1 cellular context compared by ENCODE assay signal in the genomic region with DNA sequence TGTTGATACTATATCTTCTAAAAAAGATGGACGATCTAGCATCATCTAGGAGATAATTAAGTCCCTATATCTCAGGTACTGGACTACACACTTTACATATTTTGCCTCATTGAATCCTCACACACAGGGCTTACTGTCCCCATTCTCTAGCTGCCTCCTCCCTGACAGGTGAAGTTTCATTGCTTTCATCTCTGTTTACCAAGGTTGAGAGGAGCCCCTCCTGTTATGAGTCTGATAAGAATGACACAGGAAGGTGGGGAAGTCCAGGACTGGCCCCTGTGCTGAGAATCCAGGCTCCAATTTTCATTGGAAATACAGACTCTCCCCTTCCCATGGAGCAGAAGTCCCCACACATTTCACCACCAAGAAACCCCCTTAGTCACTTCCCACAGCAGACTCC.
TF ChIP-seq lines count a peak whose summit lies in the region.

No MANE protein-coding gene starts in this region.

TF ChIP-seq in HepG2, 621 proteins besides CTCF, POLR2A, EP300 and RAD21 (continued from another document and continues in another):
- no peak for TF ChIP-seq AFF4 (CRISPR knock-in tag; IDR thresholded peaks at IDR 0.05)
- no peak for TF ChIP-seq LRRFIP1 (CRISPR knock-in tag; conservative IDR thresholded peaks at IDR 0.05)
- TF ChIP-seq ZNF317 (CRISPR knock-in tag; IDR thresholded peaks at IDR 0.05), result peak; percentile 33; the same call in 1 of the 2 replicates
- TF ChIP-seq BATF2 (CRISPR knock-in tag; IDR thresholded peaks at IDR 0.05), result no peak
- TF ChIP-seq FOSL2 (CRISPR knock-in tag; IDR thresholded peaks at IDR 0.05), result peak; percentile 84
- peak; percentile 92 for TF ChIP-seq ISL2 (CRISPR knock-in tag; IDR thresholded peaks at IDR 0.05)
- peak; percentile 57; the same call in 1 of the 2 replicates for TF ChIP-seq ZBTB3 (CRISPR knock-in tag; IDR thresholded peaks at IDR 0.05; ENCODE audit: borderline replicate concordance, low read depth)
- TF ChIP-seq ASH2L (IDR thresholded peaks at IDR 0.05; ENCODE audit: insufficient read length, low read depth, low read length), result no peak
- TF ChIP-seq ETV5 (CRISPR knock-in tag; IDR thresholded peaks at IDR 0.05; ENCODE audit: borderline replicate concordance), result peak; percentile 91
- TF ChIP-seq BCLAF1 (IDR thresholded peaks at IDR 0.05), result no peak
- TF ChIP-seq ZMYM4 (CRISPR knock-in tag; IDR thresholded peaks at IDR 0.05), result peak; percentile 42; the same call in 1 of the 2 replicates
- peak; percentile 75; the same call in 1 of the 2 replicates for TF ChIP-seq MIXL1 (CRISPR knock-in tag; IDR thresholded peaks at IDR 0.05)
- TF ChIP-seq, protein P1, sequence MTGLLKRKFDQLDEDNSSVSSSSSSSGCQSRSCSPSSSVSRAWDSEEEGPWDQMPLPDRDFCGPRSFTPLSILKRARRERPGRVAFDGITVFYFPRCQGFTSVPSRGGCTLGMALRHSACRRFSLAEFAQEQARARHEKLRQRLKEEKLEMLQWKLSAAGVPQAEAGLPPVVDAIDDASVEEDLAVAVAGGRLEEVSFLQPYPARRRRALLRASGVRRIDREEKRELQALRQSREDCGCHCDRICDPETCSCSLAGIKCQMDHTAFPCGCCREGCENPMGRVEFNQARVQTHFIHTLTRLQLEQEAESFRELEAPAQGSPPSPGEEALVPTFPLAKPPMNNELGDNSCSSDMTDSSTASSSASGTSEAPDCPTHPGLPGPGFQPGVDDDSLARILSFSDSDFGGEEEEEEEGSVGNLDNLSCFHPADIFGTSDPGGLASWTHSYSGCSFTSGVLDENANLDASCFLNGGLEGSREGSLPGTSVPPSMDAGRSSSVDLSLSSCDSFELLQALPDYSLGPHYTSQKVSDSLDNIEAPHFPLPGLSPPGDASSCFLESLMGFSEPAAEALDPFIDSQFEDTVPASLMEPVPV (CRISPR knock-in tag; IDR thresholded peaks at IDR 0.05), result no peak
- peak; percentile 53; the same call in 1 of the 2 replicates for TF ChIP-seq ZNF414 (CRISPR knock-in tag; IDR thresholded peaks at IDR 0.05)
- no peak for TF ChIP-seq SUZ12 (IDR thresholded peaks at IDR 0.05; ENCODE audit: low read depth, low read length)
- no peak for TF ChIP-seq ZNF460 (CRISPR knock-in tag; IDR thresholded peaks at IDR 0.05; ENCODE audit: borderline replicate concordance)
- TF ChIP-seq RORA (CRISPR knock-in tag; IDR thresholded peaks at IDR 0.05), result no peak; the same call in 1 of the 2 replicates
- no peak; the same call in 1 of the 2 replicates for TF ChIP-seq SSRP1 (CRISPR knock-in tag; IDR thresholded peaks at IDR 0.05)
- no peak for TF ChIP-seq TERF1 (CRISPR knock-in tag; IDR thresholded peaks at IDR 0.05)
- peak; percentile 90; the same call in 1 of the 2 replicates for TF ChIP-seq ZNF609 (CRISPR knock-in tag; IDR thresholded peaks at IDR 0.05; ENCODE audit: borderline replicate concordance)
- no peak for TF ChIP-seq ZNF709 (CRISPR knock-in tag; IDR thresholded peaks at IDR 0.05)
- peak; percentile 62; the same call in 1 of the 2 replicates for TF ChIP-seq ATF2 (CRISPR knock-in tag; IDR thresholded peaks at IDR 0.05)
- TF ChIP-seq HHEX (CRISPR knock-in tag; IDR thresholded peaks at IDR 0.05), result peak; percentile 41; the same call in 1 of the 2 replicates
- TF ChIP-seq SOX5 (CRISPR knock-in tag; IDR thresholded peaks at IDR 0.05; ENCODE audit: borderline replicate concordance), result peak; percentile 94
- TF ChIP-seq RXRB (CRISPR knock-in tag; IDR thresholded peaks at IDR 0.05; ENCODE audit: borderline replicate concordance), result peak; percentile 87
- TF ChIP-seq SOX6 (IDR thresholded peaks at IDR 0.05), result no peak
- TF ChIP-seq SOX6 (CRISPR knock-in tag; IDR thresholded peaks at IDR 0.05), result peak; percentile 94
- TF ChIP-seq ZNF747 (CRISPR knock-in tag; IDR thresholded peaks at IDR 0.05; ENCODE audit: borderline replicate concordance), result no peak
- peak; percentile 95 for TF ChIP-seq ZBTB7B (CRISPR knock-in tag; IDR thresholded peaks at IDR 0.05)
- TF ChIP-seq ARNTL (CRISPR knock-in tag; IDR thresholded peaks at IDR 0.05), result peak; percentile 69; the same call in 1 of the 2 replicates
- peak; percentile 99 for TF ChIP-seq SP5 (CRISPR knock-in tag; IDR thresholded peaks at IDR 0.05; ENCODE audit: borderline replicate concordance, low read depth)
- TF ChIP-seq ZKSCAN1 (IDR thresholded peaks at IDR 0.05; ENCODE audit: low read length), result no peak
